ENCODE assay signal across 21 cellular contexts in genomic region chr4:168483786-168484185, GRCh38. TPM values are rescaled to one million over a fixed set of nuclear protein-coding genes. Genes with fewer than 3 reads are reported as not detected.
DNase-seq lines count a peak whose midpoint lies in the region; ATAC-seq, FAIRE-seq and TF ChIP-seq lines count a peak whose summit lies in the region.
"Had no signal": no experiment of that assay in that cellular context is flagged by ENCODE, and none has a peak within 500 bp of the region (broad histone marks: within the 10 kb centered on the region; RNA-seq: fewer than 3 reads in every experiment).

No MANE protein-coding gene starts in this region.

- H3K27me3 ChIP-seq in astrocyte (ENCODE audit: insufficient read depth, low read length) = no peaks in the 10 kb centered on the region
- no peaks in the 10 kb centered on the region for H3K27me3 ChIP-seq in CD8-positive, alpha-beta T cell (ENCODE audit: insufficient read depth, low read length)
- H3K27me3 ChIP-seq: ovary, testis had no signal

- H3K27ac ChIP-seq in KOPT-K1 (ENCODE audit: low read depth, low read length, poor library complexity, severe bottlenecking) (peak overlapping the region; percentile 95), astrocyte (ENCODE audit: low read depth, low read length) (peak overlapping the region; percentile 76)
- H3K27ac ChIP-seq in CD8-positive, alpha-beta T cell (ENCODE audit: low read depth, low read length) = no peak overlapping the region
- H3K27ac ChIP-seq: ovary, testis had no signal

- no peak for ATAC-seq in GM18909 (IDR thresholded peaks at IDR 0.05; ENCODE audit: poor library complexity, unreplicated experiment)
- no peak for ATAC-seq in CD8-positive, alpha-beta T cell
- ATAC-seq: HepG2; right cardiac atrium; stimulated activated effector memory CD8-positive, alpha-beta T cell treated with anti-CD3 and anti-CD28 coated beads, Interleukin-12 subunit alpha, Interleukin-12 subunit beta, amount 100 ng/mL, for 72 hours had no signal

- no peaks in the 10 kb centered on the region for H3K9me3 ChIP-seq in KOPT-K1 (ENCODE audit: insufficient read depth, low read length, poor library complexity, severe bottlenecking)
- H3K9me3 ChIP-seq in astrocyte (ENCODE audit: insufficient read depth, low read depth, low read length) = no peaks in the 10 kb centered on the region
- H3K9me3 ChIP-seq in CD8-positive, alpha-beta T cell (ENCODE audit: low read length) = no peaks in the 10 kb centered on the region
- H3K9me3 ChIP-seq: ovary, testis had no signal

- no peaks in the 10 kb centered on the region for H3K36me3 ChIP-seq in KOPT-K1 (ENCODE audit: insufficient read depth, low read length)
- no peaks in the 10 kb centered on the region for H3K36me3 ChIP-seq in astrocyte (ENCODE audit: insufficient read depth, low read length)
- no peaks in the 10 kb centered on the region for H3K36me3 ChIP-seq in CD8-positive, alpha-beta T cell (ENCODE audit: insufficient read depth, low read length)
- H3K36me3 ChIP-seq: ovary had no signal

- H3K79me2 ChIP-seq in astrocyte (ENCODE audit: insufficient read depth, low read length) = peaks cover 8% of the 10 kb centered on the region

- intact Hi-C loops in CD8-positive, alpha-beta T cell (cut with DNase I, micrococcal nuclease) = loop anchor here (5.0 to 10.0 kb wide), 5 partner anchors 529 to 1544 kb away; partner anchors contain the start of genes CBR4 (in 1 of the 2), CLCN3 (in 1 of the 2), HPF1 (in 1 of the 2) and MFAP3L (in 1 of the 2)

- peak overlapping the region; percentile 91 for H3K27ac Mint-ChIP-seq in astrocyte (ENCODE audit: unreplicated experiment)
- no peak overlapping the region for H3K27ac Mint-ChIP-seq in CD8-positive, alpha-beta T cell
- H3K27ac Mint-ChIP-seq: stimulated activated effector memory CD8-positive, alpha-beta T cell treated with anti-CD3 and anti-CD28 coated beads, Interleukin-12 subunit alpha, Interleukin-12 subunit beta, amount 100 ng/mL, for 72 hours had no signal

- no peak overlapping the region for H2AFZ ChIP-seq in astrocyte (ENCODE audit: low read depth, low read length)

- no peaks in the 10 kb centered on the region for H3K27me3 Mint-ChIP-seq in astrocyte (ENCODE audit: low read depth, unreplicated experiment)
- no peaks in the 10 kb centered on the region for H3K27me3 Mint-ChIP-seq in CD8-positive, alpha-beta T cell (ENCODE audit: low read depth)

- CTCF ChIA-PET in CD8-positive, alpha-beta T cell (lab: Charles Lee) = interaction anchor here (0.6 to 1.0 kb wide), 2 partner anchors 31 to 118 kb away, joined by 3 read pairs; no protein-coding TSS in a partner anchor

- FAIRE-seq in astrocyte (lab: Jason Lieb, UNC) (peak; percentile 56), RCC 7860 (lab: Jason Lieb, UNC) (no peak)
- FAIRE-seq: HepG2 had no signal

- H3K4me3 Mint-ChIP-seq in astrocyte (ENCODE audit: unreplicated experiment) = no peak overlapping the region
- no peak overlapping the region for H3K4me3 Mint-ChIP-seq in CD8-positive, alpha-beta T cell
- H3K4me3 Mint-ChIP-seq: naive B cell; stimulated activated effector memory CD8-positive, alpha-beta T cell treated with anti-CD3 and anti-CD28 coated beads, Interleukin-12 subunit alpha, Interleukin-12 subunit beta, amount 100 ng/mL, for 72 hours had no signal

- peaks cover 63% of the 10 kb centered on the region for H3K4me1 Mint-ChIP-seq in astrocyte (ENCODE audit: low read depth, unreplicated experiment)
- H3K4me1 Mint-ChIP-seq in CD8-positive, alpha-beta T cell (ENCODE audit: low read depth) = peaks cover 41% of the 10 kb centered on the region

- DNase-seq in AG20443 (ENCODE audit: low spot score) = peak; percentile 34
- peak; percentile 76 for DNase-seq in astrocyte (ENCODE audit: low read depth)
- peak; percentile 57 for DNase-seq in iris pigment epithelial cell (ENCODE audit: low read depth)
- no peak for DNase-seq in NCI-H146 treated with DMSO at 0.1 percent for 48 hours (lab: John Stamatoyannopoulos, UW; ENCODE audit: unreplicated experiment)
- no peak for DNase-seq in CD8-positive, alpha-beta T cell
- DNase-seq in RCC 7860 (ENCODE audit: low spot score) = no peak
- DNase-seq: activated CD4-positive, alpha-beta T cell treated with anti-CD3 and anti-CD28 coated beads for 1 hour; activated effector memory CD4-positive, alpha-beta T cell treated with anti-CD3 and anti-CD28 coated beads, Interleukin-2, amount 50 U/mL, for 16 hours; COR-L47; mammary epithelial cell; MM.1S; naive B cell; NCI-H1694; ovary; right cardiac atrium; stimulated activated CD4-positive, alpha-beta T cell treated with anti-CD3 and anti-CD28 coated beads, Interleukin-15, amount 100 ng/mL, for 24 hours; testis had no signal

- H4K20me1 ChIP-seq in astrocyte (ENCODE audit: insufficient read depth, low read length) = no peaks in the 10 kb centered on the region

- no peaks in the 10 kb centered on the region for H3K9me3 Mint-ChIP-seq in astrocyte (ENCODE audit: unreplicated experiment)
- H3K9me3 Mint-ChIP-seq in CD8-positive, alpha-beta T cell = peaks cover 3% of the 10 kb centered on the region
- H3K9me3 Mint-ChIP-seq: stimulated activated effector memory CD8-positive, alpha-beta T cell treated with anti-CD3 and anti-CD28 coated beads, Interleukin-12 subunit alpha, Interleukin-12 subunit beta, amount 100 ng/mL, for 72 hours had no signal

- no peak overlapping the region for H3K4me3 ChIP-seq in astrocyte (ENCODE audit: insufficient read depth, low read depth, low read length)
- H3K4me3 ChIP-seq in CD8-positive, alpha-beta T cell (ENCODE audit: low read depth, low read length) = no peak overlapping the region
- H3K4me3 ChIP-seq: ovary, testis had no signal

- TF ChIP-seq CTCF in astrocyte (IDR thresholded peaks at IDR 0.05; ENCODE audit: insufficient read depth, low read depth, low read length) = no peak
- TF ChIP-seq CTCF in CD8-positive, alpha-beta T cell (IDR thresholded peaks at IDR 0.05) = no peak

- H3K9ac ChIP-seq in astrocyte (ENCODE audit: low read length) = peak overlapping the region; percentile 56

- H3K4me1 ChIP-seq in astrocyte (ENCODE audit: insufficient read depth, low read length) = peaks cover 34% of the 10 kb centered on the region
- peaks cover 32% of the 10 kb centered on the region for H3K4me1 ChIP-seq in CD8-positive, alpha-beta T cell (ENCODE audit: insufficient read depth, low read length)
- H3K4me1 ChIP-seq: testis had no signal

- POLR2A ChIA-PET in CD8-positive, alpha-beta T cell (lab: Charles Lee) = no interaction called here

- peaks cover 1% of the 10 kb centered on the region for H3K36me3 Mint-ChIP-seq in astrocyte (ENCODE audit: low read depth, unreplicated experiment)
- peaks cover 15% of the 10 kb centered on the region for H3K36me3 Mint-ChIP-seq in CD8-positive, alpha-beta T cell

- peak overlapping the region; percentile 68 for H3K4me2 ChIP-seq in astrocyte (ENCODE audit: low read length)

RNA-seq across cellular contexts. Expression of gene DDX60L, which starts 3.5 kb away (rescaled TPM):
- 90.9 and 91.8 TPM in 2 replicates for total RNA-seq in astrocyte
- total RNA-seq in CD8-positive, alpha-beta T cell = 10 to 100 TPM; 20.4 to 22.9 TPM

RNA-seq across cellular contexts. Expression of gene PALLD, which starts 13.1 kb away (rescaled TPM):
- 498 and 551 TPM in 2 replicates for total RNA-seq in astrocyte
- total RNA-seq in CD8-positive, alpha-beta T cell = not detected

Comparison
In these comparisons a context has a peak if more than half of its experiments do, and no peak if none do; other contexts are left out.
1. DNase-seq: peak in AG20443 (single experiment), astrocyte (single experiment) and iris pigment epithelial cell (single experiment); none in NCI-H146 treated with DMSO at 0.1 percent for 48 hours (single experiment), CD8-positive, alpha-beta T cell (0 of 7) and RCC 7860 (single experiment).
2. RNA of gene PALLD, which starts 13.1 kb away (total RNA-seq): 498 to 551 TPM in astrocyte; not detected in CD8-positive, alpha-beta T cell; every median in the first group is over 100 times any median in the second.